17 cellular contexts compared by ENCODE assay signal in the genomic region with DNA sequence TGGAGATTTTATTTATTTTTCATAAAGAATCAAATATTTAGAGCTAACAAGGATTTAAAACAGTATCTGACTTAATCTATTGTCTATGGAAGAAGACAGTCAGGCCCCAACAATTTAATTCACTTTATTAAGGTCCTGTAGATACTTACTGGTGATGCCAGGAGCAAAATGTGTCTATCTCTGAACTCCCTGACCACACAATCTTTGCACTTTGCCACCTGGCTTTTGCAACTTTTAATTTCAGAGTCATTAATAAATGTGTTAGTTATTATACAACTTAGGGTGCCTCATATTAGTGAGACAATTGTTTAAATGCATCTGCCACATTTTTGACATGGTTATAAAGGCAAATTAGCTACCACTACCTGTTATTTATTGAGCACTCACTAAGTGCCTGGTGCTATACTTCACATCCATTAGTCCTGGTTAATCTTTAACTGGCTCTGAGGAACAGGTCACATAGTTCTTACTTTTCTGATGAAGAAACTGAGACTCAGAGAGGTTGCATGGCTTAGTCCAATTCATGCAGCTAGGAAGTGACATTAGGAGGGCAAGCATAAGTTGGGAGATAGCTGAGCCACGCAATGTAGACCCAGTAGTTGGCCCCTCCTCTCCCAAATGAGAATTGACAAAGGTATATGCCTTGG.
DNase-seq lines count a peak whose midpoint lies in the region; ATAC-seq and TF ChIP-seq lines count a peak whose summit lies in the region.
"Had no signal": no experiment of that assay in that cellular context is flagged by ENCODE, and none has a peak within 500 bp of the region (broad histone marks: within the 10 kb centered on the region; RNA-seq: fewer than 3 reads in every experiment).

No MANE protein-coding gene starts in this region.

- peak overlapping the region in 1 of 3 donors; percentile 50 for H3K27ac ChIP-seq in right lobe of liver
- H3K27ac ChIP-seq: SK-N-MC had no signal

- ATAC-seq in GM19324 (IDR thresholded peaks at IDR 0.05; ENCODE audit: low FRiP score, unreplicated experiment): peak; percentile 74
- ATAC-seq in right lobe of liver: peak; percentile 80 to 92 (median 84)
- ATAC-seq in stimulated activated naive CD8-positive, alpha-beta T cell treated with anti-CD3 and anti-CD28 coated beads, Interleukin-15, Interleukin-2, amounts not matched to agents 100 U/mL and 50 U/mL, for 24 hours: no peak
- ATAC-seq: GM23338, Right ventricle myocardium inferior had no signal

- intact Hi-C loops in CD14-positive monocyte (cut with micrococcal nuclease) (no loop called here), right lobe of liver (cut with DNase I) (no loop called here)

- peak overlapping the region; percentile 77 to 90 (median 87) for H3K27ac Mint-ChIP-seq in CD14-positive monocyte
- H3K27ac Mint-ChIP-seq: GM23338 had no signal

- no peak for TF ChIP-seq CTCF in CD14-positive monocyte (IDR thresholded peaks at IDR 0.05)
- TF ChIP-seq CTCF in epithelial cell of proximal tubule (conservative IDR thresholded peaks at IDR 0.05; ENCODE audit: low read depth, low read length): no peak
- no peak for TF ChIP-seq CTCF in right lobe of liver (IDR thresholded peaks at IDR 0.05)

- DNase-seq in CD14-positive monocyte (ENCODE audit: low spot score) (no peak), epithelial cell of proximal tubule (ENCODE audit: low read depth) (peak; percentile 20), right lobe of liver (no peak), DMS153 (lab: John Stamatoyannopoulos, UW) (no peak), COR-L47 (lab: John Stamatoyannopoulos, UW) (no peak)
- DNase-seq in stimulated activated naive CD8-positive, alpha-beta T cell treated with anti-CD3 and anti-CD28 coated beads, Interleukin-15, Interleukin-2, amounts not matched to agents 100 U/mL and 50 U/mL, for 24 hours: no peak
- no peak for DNase-seq in NK-92 treated with Interleukin-12 subunit alpha and Interleukin-12 subunit beta, amount 100 ng/mL, for 24 hours (lab: John Stamatoyannopoulos, UW)
- DNase-seq: C1 segment of cervical spinal cord, Karpas-422, MM.1S, NCI-H1105, NCI-H1694 treated with DMSO at 0.1 percent for 48 hours, NCI-H69 had no signal

- H3K4me1 ChIP-seq in right lobe of liver: peaks cover 0 to 24% (median 7%) of the 10 kb centered on the region in 4 donors

- H3K27me3 ChIP-seq in right lobe of liver: no peaks in the 10 kb centered on the region

- 38% methylated on average over 1 of the region's 1 CpG for WGBS in right lobe of liver (ENCODE audit: insufficient coverage, low coverage, low lambda C conversion rate, missing lambda C conversion rate)

- H3K9me3 ChIP-seq in right lobe of liver: no peaks in the 10 kb centered on the region

- no peak overlapping the region for H3K4me3 ChIP-seq in epithelial cell of proximal tubule (ENCODE audit: low read depth, low read length)
- H3K4me3 ChIP-seq in right lobe of liver: no peak overlapping the region
- H3K4me3 ChIP-seq: GM23338, SK-N-MC had no signal

- H3K4me1 Mint-ChIP-seq in CD14-positive monocyte: peaks cover 31% of the 10 kb centered on the region

- H3K36me3 ChIP-seq in right lobe of liver: no peaks in the 10 kb centered on the region

- no peaks in the 10 kb centered on the region for H3K27me3 Mint-ChIP-seq in CD14-positive monocyte (ENCODE audit: low read depth in 3 of 3)

- H3K36me3 Mint-ChIP-seq in CD14-positive monocyte: no peaks in the 10 kb centered on the region

- TF ChIP-seq POLR2A in right lobe of liver (IDR thresholded peaks at IDR 0.05): no peak

- peaks cover 0 to 4% (median 0%) of the 10 kb centered on the region in 7 donors for H3K9me3 Mint-ChIP-seq in CD14-positive monocyte
- H3K9me3 Mint-ChIP-seq: GM23338 had no signal

- no peak overlapping the region for H3K4me3 Mint-ChIP-seq in CD14-positive monocyte
- H3K4me3 Mint-ChIP-seq: GM23338 had no signal
